Comparison of ENCODE assay signal across 8 cellular contexts in the genomic region with DNA sequence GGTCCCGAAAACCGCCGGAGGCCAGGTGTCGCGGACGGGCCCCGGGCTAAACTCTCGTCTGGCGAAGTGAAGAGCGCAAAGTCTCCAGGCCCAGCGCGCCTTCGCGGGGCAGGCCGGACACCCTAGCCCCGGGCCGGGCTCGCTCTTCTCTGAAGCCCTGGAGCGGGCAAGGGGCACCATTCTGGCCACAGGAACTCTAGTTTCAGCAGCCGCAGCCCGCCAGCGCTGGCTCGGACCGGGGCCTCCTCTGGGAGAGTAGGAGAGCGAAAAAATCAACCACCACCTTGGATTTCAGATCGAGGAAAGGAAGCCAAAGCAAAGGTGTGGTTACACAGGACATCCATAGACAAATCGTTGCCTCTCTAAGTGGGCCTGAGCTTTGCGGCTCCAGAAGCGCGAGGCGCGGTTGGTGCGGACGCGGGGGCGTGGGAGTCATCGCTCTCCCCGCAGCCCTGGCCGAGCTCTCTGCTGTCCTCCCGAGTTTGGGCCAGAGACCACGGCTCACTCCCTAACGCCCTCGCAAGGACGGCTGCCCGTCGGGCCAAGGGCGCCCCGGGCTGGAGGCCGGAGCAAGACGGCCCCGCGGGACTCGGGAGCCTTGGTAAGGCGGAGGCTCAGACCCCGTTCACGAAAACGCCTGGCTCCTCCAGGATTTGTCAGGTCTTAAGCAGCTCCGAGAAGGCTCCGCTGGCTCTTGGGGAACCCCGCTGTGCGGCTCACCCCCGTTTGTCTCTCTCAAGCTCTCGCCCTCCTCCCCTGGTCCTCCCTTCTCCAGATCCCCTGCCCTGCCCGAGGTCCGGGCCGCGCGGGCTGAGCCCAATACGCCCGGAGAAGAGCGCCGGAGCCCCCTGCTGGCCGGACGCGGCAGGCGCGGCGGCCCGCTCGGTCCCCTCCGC.
DNase-seq lines count a peak whose midpoint lies in the region; ATAC-seq and TF ChIP-seq lines count a peak whose summit lies in the region.

No MANE protein-coding gene starts in this region.

- H3K4me2 ChIP-seq in mesendoderm (ENCODE audit: low read length), result peak overlapping the region; percentile 96

- peak overlapping the region; percentile 82 for H3K56ac ChIP-seq in mesendoderm (ENCODE audit: low read length)

- peak overlapping the region; percentile 42 for H3K4me3 ChIP-seq in mesendoderm (ENCODE audit: low read length)

- H2BK5ac ChIP-seq in mesendoderm (ENCODE audit: low read length), result no peak overlapping the region

- H3K23ac ChIP-seq in mesendoderm (ENCODE audit: low read length), result no peak overlapping the region

- H4K5ac ChIP-seq in mesendoderm (ENCODE audit: low read length), result no peak overlapping the region

- H3K4me1 Mint-ChIP-seq in activated CD8-positive, alpha-beta T cell treated with anti-CD3 and anti-CD28 coated beads, Interleukin-2, amount 10 ng/mL, durations not matched to agents 7 days and 5 days (ENCODE audit: low read depth), result peaks cover 22% of the 10 kb centered on the region
- H3K4me1 Mint-ChIP-seq in endothelial cell (ENCODE audit: unreplicated experiment), result peaks cover 17% of the 10 kb centered on the region

- CTCF ChIA-PET in activated CD8-positive, alpha-beta T cell treated with anti-CD3 and anti-CD28 coated beads, Interleukin-2, amount 10 ng/mL, durations not matched to agents 7 days and 5 days (lab: Charles Lee), result interaction anchor here (0.8 to 4.0 kb wide), 13 partner anchors 9 to 1089 kb away, joined by 3 to 23 read pairs (median 4); no protein-coding TSS in a partner anchor

- H2AK5ac ChIP-seq in mesendoderm (ENCODE audit: low read length), result no peak overlapping the region

- peak overlapping the region; percentile 30 for H4K8ac ChIP-seq in mesendoderm (ENCODE audit: low read depth, low read length)

- H3K9me3 Mint-ChIP-seq in activated CD8-positive, alpha-beta T cell treated with anti-CD3 and anti-CD28 coated beads, Interleukin-2, amount 10 ng/mL, durations not matched to agents 7 days and 5 days (ENCODE audit: insufficient read depth), result no peaks in the 10 kb centered on the region
- no peaks in the 10 kb centered on the region for H3K9me3 Mint-ChIP-seq in endothelial cell (ENCODE audit: unreplicated experiment)

- H3K79me2 ChIP-seq in mesendoderm (ENCODE audit: control insufficient read depth, insufficient read depth, low read length), result no peaks in the 10 kb centered on the region

- no peak overlapping the region for H2BK120ac ChIP-seq in mesendoderm (ENCODE audit: low read depth, low read length)

- POLR2A ChIA-PET in activated CD8-positive, alpha-beta T cell treated with anti-CD3 and anti-CD28 coated beads, Interleukin-2, amount 10 ng/mL, durations not matched to agents 7 days and 5 days (lab: Charles Lee), result interaction anchor here (0.7 kb wide), 1 partner anchor 1116 kb away, joined by 3 read pairs; no protein-coding TSS in a partner anchor

- no CpG with 5 or more reads among the region's 81 CpGs for WGBS in mesendoderm (ENCODE audit: extremely low coverage, insufficient coverage, low lambda C conversion rate)

- peak overlapping the region; percentile 67 for H3K4me3 Mint-ChIP-seq in activated CD8-positive, alpha-beta T cell treated with anti-CD3 and anti-CD28 coated beads, Interleukin-2, amount 10 ng/mL, durations not matched to agents 7 days and 5 days
- H3K4me3 Mint-ChIP-seq in endothelial cell (ENCODE audit: unreplicated experiment), result peak overlapping the region; percentile 88

- H3K27ac Mint-ChIP-seq in activated CD8-positive, alpha-beta T cell treated with anti-CD3 and anti-CD28 coated beads, Interleukin-2, amount 10 ng/mL, durations not matched to agents 7 days and 5 days, result no peak overlapping the region
- no peak overlapping the region for H3K27ac Mint-ChIP-seq in endothelial cell (ENCODE audit: unreplicated experiment)

- H3K27ac ChIP-seq in 22Rv1, result no peak overlapping the region
- H3K27ac ChIP-seq in mesendoderm (ENCODE audit: low read depth, low read length), result peak overlapping the region; percentile 63

- H3K9ac ChIP-seq in mesendoderm (ENCODE audit: low read length), result peak overlapping the region; percentile 76

- in situ Hi-C loops in GM13977 (cut with MboI; ENCODE audit: low pct_unique_long_range_greater_than_20kb, low sequenced_read_pairs, unreplicated experiment), result loop anchor here (25.0 kb wide), 1 partner anchor 1091 kb away; no protein-coding TSS in a partner anchor

- H3K36me3 Mint-ChIP-seq in activated CD8-positive, alpha-beta T cell treated with anti-CD3 and anti-CD28 coated beads, Interleukin-2, amount 10 ng/mL, durations not matched to agents 7 days and 5 days (ENCODE audit: low read depth), result no peaks in the 10 kb centered on the region
- H3K36me3 Mint-ChIP-seq in endothelial cell (ENCODE audit: low read depth, unreplicated experiment), result no peaks in the 10 kb centered on the region

- TF ChIP-seq CTCF in 22Rv1 (IDR thresholded peaks at IDR 0.05) (peak; percentile 96), GM13977 (IDR thresholded peaks at IDR 0.05; ENCODE audit: extremely low read depth, insufficient read depth, missing control alignments) (peak; percentile 95), endothelial cell (IDR thresholded peaks at IDR 0.05; ENCODE audit: unreplicated experiment) (peak; percentile 95)

- no peaks in the 10 kb centered on the region for H3K79me1 ChIP-seq in mesendoderm (ENCODE audit: low read length)

- H3K4ac ChIP-seq in mesendoderm (ENCODE audit: low read depth, low read length), result no peak overlapping the region

- no peaks in the 10 kb centered on the region for H3K4me1 ChIP-seq in mesendoderm (ENCODE audit: control insufficient read depth, low read depth, low read length)

- peaks cover 15% of the 10 kb centered on the region for H3K27me3 ChIP-seq in mesendoderm (ENCODE audit: insufficient read depth, low read length, poor library complexity)

- H2BK15ac ChIP-seq in mesendoderm (replicated peaks; ENCODE audit: low read depth), result no peak overlapping the region

- ATAC-seq in HG02840 (IDR thresholded peaks at IDR 0.05; ENCODE audit: low FRiP score, unreplicated experiment), result peak; percentile 93
- peak; percentile 99 for ATAC-seq in activated CD8-positive, alpha-beta T cell treated with anti-CD3 and anti-CD28 coated beads, Interleukin-2, amount 10 ng/mL, durations not matched to agents 7 days and 5 days

- no peaks in the 10 kb centered on the region for H3K36me3 ChIP-seq in mesendoderm (ENCODE audit: control insufficient read depth, insufficient read depth, low read length)

- DNase-seq in GM13977 (ENCODE audit: low spot score) (peak; percentile 79), NCI-H2107 treated with DMSO at 0.1 percent for 48 hours (lab: John Stamatoyannopoulos, UW; ENCODE audit: unreplicated experiment) (peak; percentile 15), endothelial cell (ENCODE audit: low spot score) (peak; percentile 83), mesendoderm (peak; percentile 92)
- DNase-seq in activated CD8-positive, alpha-beta T cell treated with anti-CD3 and anti-CD28 coated beads, Interleukin-2, amount 10 ng/mL, durations not matched to agents 7 days and 5 days, result peak; percentile 64
- peak; percentile 76 for DNase-seq in stimulated activated CD8-positive, alpha-beta memory T cell treated with anti-CD3 and anti-CD28 coated beads, Interleukin-4, amount 100 ng/mL, for 48 hours

- H3K18ac ChIP-seq in mesendoderm (ENCODE audit: low read length), result no peak overlapping the region

- H3K27me3 Mint-ChIP-seq in activated CD8-positive, alpha-beta T cell treated with anti-CD3 and anti-CD28 coated beads, Interleukin-2, amount 10 ng/mL, durations not matched to agents 7 days and 5 days (ENCODE audit: low read depth), result peaks cover 64% of the 10 kb centered on the region
- no peaks in the 10 kb centered on the region for H3K27me3 Mint-ChIP-seq in endothelial cell (ENCODE audit: unreplicated experiment)

Comparison
In these comparisons a context has a peak if more than half of its experiments do, and no peak if none do; other contexts are left out.
1. DNase-seq: peak in every context shown above with its lines; median percentile 92 in mesendoderm; 83 in endothelial cell; 79 in GM13977; 76 in stimulated activated CD8-positive, alpha-beta memory T cell treated with anti-CD3 and anti-CD28 coated beads, Interleukin-4, amount 100 ng/mL, for 48 hours; 64 in activated CD8-positive, alpha-beta T cell treated with anti-CD3 and anti-CD28 coated beads, Interleukin-2, amount 10 ng/mL, durations not matched to agents 7 days and 5 days; 15 in NCI-H2107 treated with DMSO at 0.1 percent for 48 hours.